16 cellular contexts compared by ENCODE assay signal in the genomic region with DNA sequence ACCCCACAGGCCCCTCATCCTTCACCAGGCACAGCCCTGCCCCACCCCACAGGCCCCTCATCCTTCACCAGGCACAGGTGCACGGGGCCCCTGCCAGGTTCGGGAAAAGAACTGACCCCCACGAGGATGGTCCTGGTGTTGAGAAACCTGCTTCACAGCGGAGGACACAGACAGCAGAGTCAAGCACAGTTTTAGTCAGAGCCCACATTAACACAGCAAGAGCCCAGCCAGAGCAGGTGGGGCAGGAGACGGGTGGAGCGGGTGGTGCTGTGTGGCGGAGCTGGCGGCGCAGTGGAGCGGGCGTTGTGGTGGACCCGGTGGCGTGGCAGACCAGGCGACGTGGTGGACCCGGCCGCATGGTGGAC.
A peak's percentile ranks its signal among the peaks of the same experiment; 100 is the strongest.
DNase-seq lines count a peak whose midpoint lies in the region; ATAC-seq and TF ChIP-seq lines count a peak whose summit lies in the region.
"Had no signal": no experiment of that assay in that cellular context is flagged by ENCODE, and none has a peak within 500 bp of the region (broad histone marks: within the 10 kb centered on the region; RNA-seq: fewer than 3 reads in every experiment).

No MANE protein-coding gene starts in this region.

- H3K27ac ChIP-seq in Peyer's patch: no peak overlapping the region
- H3K27ac ChIP-seq: BLaER1 had no signal

- DNase-seq in activated CD8-positive, alpha-beta memory T cell treated with anti-CD3 and anti-CD28 coated beads for 24 hours: peak; percentile 26
- DNase-seq in activated CD8-positive, alpha-beta memory T cell treated with anti-CD3 and anti-CD28 coated beads, Interleukin-2, amount 50 U/mL, for 4 hours: no peak
- DNase-seq in Peyer's patch (peak in 2 of 3 donors; percentile 26 to 36), omental fat pad (ENCODE audit: low spot score) (peak; percentile 16), ureter (ENCODE audit: low spot score) (peak; percentile 34), activated T-cell treated with anti-CD3 and anti-CD28 coated beads for 4 hours (no peak)
- DNase-seq: 8988T; AML-193; Calu3; CD4-positive, CD25-positive, alpha-beta regulatory T cell; DMS 273 treated with DMSO at 0.1 percent for 48 hours; H9 had no signal

- no peaks in the 10 kb centered on the region for H3K36me3 ChIP-seq in Peyer's patch
- H3K36me3 ChIP-seq: BLaER1 had no signal

- TF ChIP-seq POLR2A in Peyer's patch (IDR thresholded peaks at IDR 0.05): no peak

- H3K4me3 ChIP-seq in Peyer's patch: no peak overlapping the region
- H3K4me3 ChIP-seq: BLaER1, GM23338 had no signal

- H3K27me3 ChIP-seq in Peyer's patch: no peaks in the 10 kb centered on the region
- H3K27me3 ChIP-seq: BLaER1 had no signal

- TF ChIP-seq CTCF in Peyer's patch (IDR thresholded peaks at IDR 0.05) (no peak), omental fat pad (IDR thresholded peaks at IDR 0.05) (no peak)

- no peaks in the 10 kb centered on the region for H3K9me3 ChIP-seq in Peyer's patch
- H3K9me3 ChIP-seq: BLaER1 had no signal

- ATAC-seq in omental fat pad (ENCODE audit: low FRiP score) (no peak), HG02938 (IDR thresholded peaks at IDR 0.05; ENCODE audit: unreplicated experiment) (no peak)
- ATAC-seq: GM23338, HepG2 had no signal

- H3K4me1 ChIP-seq in Peyer's patch: no peaks in the 10 kb centered on the region

Comparison
In these comparisons a context has a peak if more than half of its experiments do, and no peak if none do; other contexts are left out.
1. DNase-seq: peak in activated CD8-positive, alpha-beta memory T cell treated with anti-CD3 and anti-CD28 coated beads for 24 hours (single experiment), Peyer's patch (2 of 3), omental fat pad (single experiment) and ureter (single experiment); none in activated CD8-positive, alpha-beta memory T cell treated with anti-CD3 and anti-CD28 coated beads, Interleukin-2, amount 50 U/mL, for 4 hours (single experiment) and activated T-cell treated with anti-CD3 and anti-CD28 coated beads for 4 hours (single experiment).